ENCODE assay signal across 24 cellular contexts in the genomic region with DNA sequence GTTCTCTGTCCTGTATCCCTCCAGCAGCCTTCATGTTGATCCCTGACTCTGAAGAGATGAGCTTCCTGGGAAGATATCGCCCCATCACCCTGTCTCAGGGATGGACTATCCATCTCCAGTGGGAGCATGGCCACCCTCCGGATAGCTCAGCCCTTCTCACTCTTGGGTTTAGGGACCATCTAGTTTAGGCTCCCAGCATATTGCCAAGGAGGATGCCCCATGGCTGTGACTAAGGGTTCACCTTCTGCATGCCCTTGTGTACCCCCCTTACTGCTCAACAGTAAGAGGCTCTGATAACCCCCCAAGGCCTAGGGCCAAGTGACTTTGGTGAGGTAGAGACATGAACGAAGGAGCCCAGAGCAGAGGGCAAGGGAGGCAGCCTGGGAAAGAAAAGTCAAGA. TPM values are rescaled to one million over a fixed set of nuclear protein-coding genes. Genes with fewer than 3 reads are reported as not detected.
"Had no signal": no experiment of that assay in that cellular context is flagged by ENCODE, and none has a peak within 500 bp of the region (broad histone marks: within the 10 kb centered on the region; RNA-seq: fewer than 3 reads in every experiment).

No MANE protein-coding gene starts in this region.

- H3K27ac Mint-ChIP-seq: activated B cell treated with CpG ODN at 0.5 μM for 24 hours; activated CD4-positive, alpha-beta T cell treated with anti-CD3 and anti-CD28 coated beads for 36 hours; natural killer cell; T-helper 1 cell treated with Interleukin-12 subunit alpha and Interleukin-12 subunit beta and Interleukin-4 antibody, amounts not matched to agents 30 μg/mL and 1 μg/mL, for 36 hours had no signal

- H3K9me3 Mint-ChIP-seq: activated B cell treated with CpG ODN at 0.5 μM for 24 hours; mesothelial cell of epicardium; natural killer cell; T-helper 1 cell treated with Interleukin-12 subunit alpha and Interleukin-12 subunit beta and Interleukin-4 antibody, amounts not matched to agents 30 μg/mL and 1 μg/mL, for 36 hours had no signal

- H3K27me3 ChIP-seq: adrenal gland, ascending aorta, brain microvascular endothelial cell, heart left ventricle, sigmoid colon, thyroid gland had no signal

- H3K36me3 ChIP-seq: adrenal gland, ascending aorta, brain microvascular endothelial cell, heart left ventricle, sigmoid colon, thyroid gland had no signal

- ATAC-seq: activated CD4-positive, alpha-beta T cell treated with anti-CD3 and anti-CD28 coated beads for 36 hours; heart left ventricle; natural killer cell had no signal

- H3K27me3 Mint-ChIP-seq: activated CD4-positive, alpha-beta T cell treated with anti-CD3 and anti-CD28 coated beads for 36 hours; progenitor cell of endocrine pancreas had no signal

- H3K36me3 Mint-ChIP-seq: mesothelial cell of epicardium, natural killer cell had no signal

- H3K4me3 Mint-ChIP-seq: activated B cell treated with CpG ODN at 0.5 μM for 24 hours; activated CD4-positive, alpha-beta T cell treated with anti-CD3 and anti-CD28 coated beads for 36 hours; T-helper 1 cell treated with Interleukin-12 subunit alpha and Interleukin-12 subunit beta and Interleukin-4 antibody, amounts not matched to agents 30 μg/mL and 1 μg/mL, for 36 hours had no signal

- H3K27ac ChIP-seq: adrenal gland, ascending aorta, brain microvascular endothelial cell, heart left ventricle, sigmoid colon had no signal

- H3K4me3 ChIP-seq: adrenal gland, ascending aorta, heart left ventricle, sigmoid colon, smooth muscle cell, thyroid gland had no signal

- H3K4me1 ChIP-seq: adrenal gland, ascending aorta had no signal

- H3K9me3 ChIP-seq: adrenal gland, ascending aorta, heart left ventricle, sigmoid colon, thyroid gland had no signal

- DNase-seq: activated B cell treated with CpG ODN at 0.5 μM for 24 hours; activated CD4-positive, alpha-beta T cell treated with anti-CD3 and anti-CD28 coated beads for 36 hours; activated CD4-positive, alpha-beta T cell treated with anti-CD3 and anti-CD28 coated beads, Interleukin-2, amount 50 U/mL, for 4 hours; activated naive CD4-positive, alpha-beta T cell treated with anti-CD3 and anti-CD28 coated beads, Interleukin-2, amount 50 U/mL, for 16 hours; activated T-cell treated with anti-CD3 and anti-CD28 coated beads, Interleukin-2, amount 50 U/mL, for 48 hours; adrenal gland; brain microvascular endothelial cell; cortex of kidney; heart left ventricle; natural killer cell; retina; sigmoid colon; stimulated activated CD4-positive, alpha-beta T cell treated with anti-CD3 and anti-CD28 coated beads, Interleukin-2, amount 100 ng/mL, for 48 hours; stimulated activated CD8-positive, alpha-beta memory T cell treated with anti-CD3 and anti-CD28 coated beads, Interleukin-4, amount 100 ng/mL, for 48 hours; stimulated activated naive CD4-positive, alpha-beta T cell; thyroid gland had no signal

RNA-seq across cellular contexts. Expression of a gene that starts 1.3 kb away (rescaled TPM):
- total RNA-seq: ascending aorta, fibroblast of villous mesenchyme, lung microvascular endothelial cell, osteoblast, sigmoid colon had no signal

RNA-seq across cellular contexts. Expression of a gene that starts 51.5 kb away (rescaled TPM):
- total RNA-seq: activated B cell treated with CpG ODN at 0.5 μM for 24 hours, fibroblast of villous mesenchyme, osteoblast had no signal

RNA-seq across cellular contexts. Expression of a gene that starts 58.3 kb away (rescaled TPM):
- total RNA-seq: fibroblast of villous mesenchyme, lung microvascular endothelial cell had no signal
